In the genomic region with DNA sequence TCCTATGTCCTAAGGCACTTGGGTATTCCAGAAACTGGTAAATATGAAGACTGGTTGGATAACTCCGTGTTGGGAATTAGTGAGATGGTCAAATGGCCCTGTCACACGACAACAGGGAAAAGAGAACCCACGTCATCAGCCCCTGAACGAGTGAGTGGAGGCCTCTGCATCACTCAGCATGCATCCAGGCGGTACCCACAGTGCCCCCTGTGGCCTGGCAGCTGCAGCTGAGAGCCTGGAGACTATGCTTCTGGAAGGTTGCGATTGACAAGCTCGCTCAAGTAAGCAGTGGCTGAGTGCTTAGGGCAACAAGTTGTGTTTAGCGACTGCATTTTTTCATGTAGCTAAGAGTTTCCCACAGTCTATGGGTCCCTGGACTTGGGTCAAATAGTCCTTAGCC, we compare ENCODE assay signal across 12 cellular contexts. TPM values are rescaled to one million over a fixed set of nuclear protein-coding genes. Genes with fewer than 3 reads are reported as not detected.
DNase-seq lines count a peak whose midpoint lies in the region; ATAC-seq, FAIRE-seq and TF ChIP-seq lines count a peak whose summit lies in the region.
"Had no signal": no experiment of that assay in that cellular context is flagged by ENCODE, and none has a peak within 500 bp of the region (broad histone marks: within the 10 kb centered on the region; RNA-seq: fewer than 3 reads in every experiment).

No MANE protein-coding gene starts in this region.

- in situ Hi-C loops in astrocyte of the spinal cord (cut with HindIII; ENCODE audit: low sequenced_read_pairs), result no loop called here

- no peaks in the 10 kb centered on the region for H3K27me3 ChIP-seq in left ventricle myocardium inferior (ENCODE audit: low read depth)
- H3K27me3 ChIP-seq in liver (ENCODE audit: control insufficient read depth in 4 of 4, insufficient read depth in 4 of 4, low read length in 3 of 4), result no peaks in the 10 kb centered on the region
- no peaks in the 10 kb centered on the region for H3K27me3 ChIP-seq in uterus

- H3K9ac ChIP-seq in liver (ENCODE audit: low read depth in 1 of 2, low read length in 2 of 2), result no peak overlapping the region

- H3K4me1 ChIP-seq in left ventricle myocardium inferior, result peaks cover 87% of the 10 kb centered on the region
- no peaks in the 10 kb centered on the region for H3K4me1 ChIP-seq in liver (ENCODE audit: control insufficient read depth in 4 of 4, insufficient read depth in 4 of 4, low read length in 3 of 4)
- H3K4me1 ChIP-seq in uterus, result peaks cover 14 to 19% of the 10 kb centered on the region in 2 donors

- H3K27ac ChIP-seq in left ventricle myocardium inferior (replicated peaks), result peak overlapping the region; percentile 61
- H3K27ac ChIP-seq in liver (ENCODE audit: low read depth in 1 of 2, low read length in 2 of 2), result no peak overlapping the region
- peak overlapping the region; percentile 77 to 83 for H3K27ac ChIP-seq in uterus

- peaks cover 15% of the 10 kb centered on the region for H3K36me3 ChIP-seq in left ventricle myocardium inferior
- H3K36me3 ChIP-seq in liver (ENCODE audit: control insufficient read depth in 4 of 4, insufficient read depth in 3 of 4, low read depth in 1 of 4, low read length in 3 of 4), result no peaks in the 10 kb centered on the region
- no peaks in the 10 kb centered on the region for H3K36me3 ChIP-seq in uterus

- WGBS in liver, result 73% methylated on average over 8 of the region's 8 CpGs

- TF ChIP-seq CTCF in left ventricle myocardium inferior (IDR thresholded peaks at IDR 0.05; ENCODE audit: borderline replicate concordance), result peak; percentile 13
- peak; percentile 35 for TF ChIP-seq CTCF in astrocyte of the spinal cord (IDR thresholded peaks at IDR 0.05; ENCODE audit: low read depth, low read length)
- TF ChIP-seq CTCF in liver (IDR thresholded peaks at IDR 0.05; ENCODE audit: low read depth, low read length, missing input control), result no peak
- no peak for TF ChIP-seq CTCF in uterus (IDR thresholded peaks at IDR 0.05)

- intact Hi-C loops in left ventricle myocardium inferior (cut with micrococcal nuclease) (no loop called here), Right ventricle myocardium superior (cut with DNase I) (no loop called here), uterus (cut with DNase I; ENCODE audit: low total_unique reads) (no loop called here)

- no peaks in the 10 kb centered on the region for H3K9me3 ChIP-seq in left ventricle myocardium inferior (replicated peaks)
- H3K9me3 ChIP-seq in liver (ENCODE audit: control insufficient read depth in 4 of 4, low read length in 3 of 4), result no peaks in the 10 kb centered on the region
- no peaks in the 10 kb centered on the region for H3K9me3 ChIP-seq in uterus

- no peak overlapping the region for H3K4me3 ChIP-seq in left ventricle myocardium inferior
- H3K4me3 ChIP-seq in astrocyte of the spinal cord (ENCODE audit: low read depth, low read length), result no peak overlapping the region
- H3K4me3 ChIP-seq in liver (ENCODE audit: low read depth in 1 of 3, low read length in 3 of 3), result no peak overlapping the region
- no peak overlapping the region for H3K4me3 ChIP-seq in uterus

- no peak for FAIRE-seq in GM12891 (lab: Jason Lieb, UNC)
- FAIRE-seq: TTC549 had no signal

- TF ChIP-seq POLR2A in uterus (IDR thresholded peaks at IDR 0.05) (no peak), GM12891 (IDR thresholded peaks at IDR 0.05; ENCODE audit: low read depth, low read length) (no peak)

- TF ChIP-seq RAD21 in liver (IDR thresholded peaks at IDR 0.05), result no peak

- DNase-seq in left ventricle myocardium inferior (no peak), Right ventricle myocardium superior (no peak), astrocyte of the spinal cord (ENCODE audit: low read depth, low spot score) (no peak), uterus (peak in 1 of 2 donors; percentile 44), GM12891 (ENCODE audit: insufficient read length, low spot score) (no peak)
- DNase-seq in stimulated activated CD4-positive, alpha-beta T cell treated with anti-CD3 and anti-CD28 coated beads, Interleukin-4, amount 100 ng/mL, for 4 hours, result no peak
- DNase-seq: AML-193, immature natural killer cell, NCI-H2081 had no signal

- no peak for ATAC-seq in Right ventricle myocardium superior (ENCODE audit: poor library complexity)
- no peak for ATAC-seq in GM19397 (IDR thresholded peaks at IDR 0.05; ENCODE audit: unreplicated experiment)

TF ChIP-seq in liver, 16 proteins besides CTCF, POLR2A, EP300 and RAD21:
- peak; percentile 19 for TF ChIP-seq NR2F2 (IDR thresholded peaks at IDR 0.05)
- TF ChIP-seq FOXA1 (IDR thresholded peaks at IDR 0.05), result no peak

TF ChIP-seq in GM12891, 5 proteins besides CTCF, POLR2A, EP300 and RAD21:
- TF ChIP-seq POLR2AphosphoS5 (IDR thresholded peaks at IDR 0.05; ENCODE audit: low read depth, low read length) (no peak), PAX5 (IDR thresholded peaks at IDR 0.05; ENCODE audit: insufficient read depth, low read length, severe bottlenecking) (no peak), SPI1 (IDR thresholded peaks at IDR 0.05; ENCODE audit: low read depth, low read length) (no peak), POU2F2 (IDR thresholded peaks at IDR 0.05; ENCODE audit: low read depth, low read length) (no peak), TAF1 (IDR thresholded peaks at IDR 0.05; ENCODE audit: low read depth, low read length) (no peak)

RNA-seq across cellular contexts. Expression of a gene that starts 55.9 kb away (rescaled TPM):
- total RNA-seq in left ventricle myocardium inferior (117 TPM), Right ventricle myocardium superior (91.2 TPM), liver (10 to 100 TPM; 40.0 to 45.2 TPM), uterus (100 to 1,000 TPM; 157 to 606 (median 284) TPM)
- 10 to 100 TPM in 1 of 2 donors, 1 to 10 TPM in 1; 8.0 to 40.7 TPM for polyA plus RNA-seq in liver
- polyA plus RNA-seq in GM12891 (2012; ENCODE audit: low read depth, missing spikeins), result 0.37 TPM
- polyA plus RNA-seq: immature natural killer cell had no signal

RNA-seq across cellular contexts. Expression of a gene that starts 56.1 kb away (rescaled TPM):
- total RNA-seq in left ventricle myocardium inferior (120 TPM), Right ventricle myocardium superior (107 TPM), liver (10 to 100 TPM; 41.0 to 68.5 TPM), uterus (100 to 1,000 TPM; 164 to 737 (median 209) TPM)
- polyA plus RNA-seq in liver, result 10 to 100 TPM in 1 of 2 donors, 1 to 10 TPM in 1; 5.0 to 34.7 TPM
- polyA plus RNA-seq in GM12891 (2012; ENCODE audit: low read depth, missing spikeins), result not detected
- polyA plus RNA-seq: immature natural killer cell had no signal

Comparison
In these comparisons a context has a peak if more than half of its experiments do, and no peak if none do; other contexts are left out.
1. H3K27ac ChIP-seq: peak in left ventricle myocardium inferior (single experiment) and uterus (2 of 2); none in liver (0 of 2).
2. CTCF ChIP-seq: peak in left ventricle myocardium inferior (single experiment) and astrocyte of the spinal cord (single experiment); none in liver (single experiment) and uterus (0 of 4).